Comparison of ENCODE assay signal across 28 cellular contexts in genomic region chr2:214934006-214934405, GRCh38.
"Had no signal": no experiment of that assay in that cellular context is flagged by ENCODE, and none has a peak within 500 bp of the region (broad histone marks: within the 10 kb centered on the region; RNA-seq: fewer than 3 reads in every experiment).

No MANE protein-coding gene starts in this region.

- H3K9ac ChIP-seq: neural progenitor cell had no signal

- DNase-seq: activated CD4-positive, alpha-beta memory T cell treated with anti-CD3 and anti-CD28 coated beads, Interleukin-2, amount 10 ng/mL, durations not matched to agents 7 days and 5 days; activated CD4-positive, alpha-beta T cell treated with anti-CD3 and anti-CD28 coated beads for 1 hour; activated CD4-positive, alpha-beta T cell treated with anti-CD3 and anti-CD28 coated beads, Interleukin-2, amount 10 ng/mL, durations not matched to agents 7 days and 5 days; activated naive CD4-positive, alpha-beta T cell; activated T-cell treated with anti-CD3 and anti-CD28 coated beads, Interleukin-2, amount 50 U/mL, for 48 hours; aorta; colonic mucosa; effector CD8-positive, alpha-beta T cell; esophagus squamous epithelium; gastrocnemius medialis; glutamatergic neuron; islet precursor cell; left ventricle myocardium inferior; mesendoderm; natural killer cell; posterior cingulate gyrus; small intestine; stimulated activated CD4-positive, alpha-beta T cell treated with anti-CD3 and anti-CD28 coated beads, Interleukin-1b, Interleukin-23, amount 100 ng/mL, for 48 hours; stimulated activated CD4-positive, alpha-beta T cell treated with anti-CD3 and anti-CD28 coated beads, Interleukin-4, amount 100 ng/mL, for 4 hours; stimulated activated CD8-positive, alpha-beta memory T cell treated with anti-CD3 and anti-CD28 coated beads, Interleukin-4, amount 100 ng/mL, for 48 hours; stimulated activated naive CD8-positive, alpha-beta T cell treated with anti-CD3 and anti-CD28 coated beads, Interleukin-15, amount 100 ng/mL, for 72 hours; substantia nigra; T-helper 17 cell; T1000; thyroid gland had no signal

- H3K27ac ChIP-seq: colonic mucosa, epithelial cell of prostate, esophagus squamous epithelium, gastrocnemius medialis, left ventricle myocardium inferior, neural progenitor cell, thyroid gland had no signal

- H3K27me3 ChIP-seq: colonic mucosa, esophagus squamous epithelium, gastrocnemius medialis, neural progenitor cell, thyroid gland had no signal

- H3K36me3 ChIP-seq: colonic mucosa, esophagus squamous epithelium, gastrocnemius medialis, left ventricle myocardium inferior, neural progenitor cell, thyroid gland had no signal

- H3K4me2 ChIP-seq: neural progenitor cell had no signal

- H2AFZ ChIP-seq: neural progenitor cell had no signal

- H3K9me3 ChIP-seq: colonic mucosa, esophagus squamous epithelium, gastrocnemius medialis, thyroid gland had no signal

- H3K4me1 ChIP-seq: colonic mucosa, gastrocnemius medialis, left ventricle myocardium inferior, neural progenitor cell, thyroid gland had no signal

- H3K4me3 ChIP-seq: colonic mucosa, esophagus squamous epithelium, gastrocnemius medialis, left ventricle myocardium inferior, lung, neural progenitor cell, thyroid gland had no signal
